Comparison of ENCODE assay signal across 8 cellular contexts in the genomic region with DNA sequence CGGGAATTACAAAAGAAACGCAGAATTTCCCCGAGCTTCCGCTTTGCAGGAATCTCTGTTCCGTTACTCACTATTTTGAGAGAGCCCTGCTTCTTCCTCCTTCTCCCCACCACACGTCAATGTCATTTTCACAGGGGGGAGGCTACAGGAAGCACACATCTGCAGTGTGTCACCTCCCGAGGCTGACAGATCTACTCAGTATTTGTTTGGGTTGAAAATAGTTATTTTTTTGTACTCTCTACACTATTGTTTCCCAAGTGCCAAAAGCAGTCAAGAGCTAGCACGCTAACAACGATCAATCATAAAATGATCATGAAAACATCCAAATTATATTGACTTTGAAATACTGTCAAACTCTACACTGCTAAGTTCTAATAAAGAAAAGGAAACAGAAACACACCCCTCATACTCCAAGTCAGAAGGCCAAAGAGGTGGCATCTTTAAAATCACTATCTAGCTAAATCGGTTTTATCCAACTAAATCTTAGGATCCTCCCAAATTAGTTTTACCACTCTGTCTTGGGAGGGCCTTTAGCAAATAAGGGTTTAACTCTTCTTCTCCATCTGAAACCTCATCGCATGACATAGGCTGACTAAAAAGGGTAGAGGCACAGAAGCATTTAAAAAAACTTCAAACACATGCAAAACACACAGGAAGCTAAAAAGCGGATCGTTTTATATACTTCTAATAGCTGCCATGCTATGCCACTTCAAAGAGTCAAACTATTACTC. TPM values are rescaled to one million over a fixed set of nuclear protein-coding genes. Genes with fewer than 3 reads are reported as not detected.
A peak's percentile ranks its signal among the peaks of the same experiment; 100 is the strongest.
DNase-seq lines count a peak whose midpoint lies in the region; ATAC-seq and TF ChIP-seq lines count a peak whose summit lies in the region.

No MANE protein-coding gene starts in this region.

- peaks cover 2% of the 10 kb centered on the region for H3K36me3 Mint-ChIP-seq in progenitor cell of endocrine pancreas (ENCODE audit: insufficient read depth)

- H3K4me1 ChIP-seq in BLaER1 treated with 17β-estradiol and CSF1 and Interleukin-3, amounts not matched to agents 10 nM and 100 nM = peaks cover 55 to 71% (median 66%) of the 10 kb centered on the region in 10 experiments
- H3K4me1 ChIP-seq in HUES64 (ENCODE audit: insufficient read depth, low read length) (peaks cover 29% of the 10 kb centered on the region), right atrium auricular region (peaks cover 0 to 65% of the 10 kb centered on the region in 2 donors)

- no peak for TF ChIP-seq CTCF in right atrium auricular region (IDR thresholded peaks at IDR 0.05)
- no peak for TF ChIP-seq CTCF in progenitor cell of endocrine pancreas (IDR thresholded peaks at IDR 0.05; ENCODE audit: unreplicated experiment)

- DNase-seq in activated CD8-positive, alpha-beta memory T cell treated with anti-CD3 and anti-CD28 coated beads for 24 hours = peak; percentile 68
- peak; percentile 62 for DNase-seq in right atrium auricular region (ENCODE audit: low spot score)
- peak; percentile 24 for DNase-seq in stimulated activated CD8-positive, alpha-beta memory T cell treated with anti-CD3 and anti-CD28 coated beads, Interleukin-15, amount 100 ng/mL, for 48 hours (ENCODE audit: low read depth in 2 of 2)
- DNase-seq in progenitor cell of endocrine pancreas (ENCODE audit: low spot score, unreplicated experiment) = no peak
- no peak for DNase-seq in RKO (ENCODE audit: low spot score)

- H3K27ac Mint-ChIP-seq in progenitor cell of endocrine pancreas = no peak overlapping the region

- peaks cover 0 to 13% (median 0%) of the 10 kb centered on the region in 11 experiments; a peak in 2 of 22 replicates for H4K20me1 ChIP-seq in BLaER1 treated with 17β-estradiol and CSF1 and Interleukin-3, amounts not matched to agents 10 nM and 100 nM

- peaks cover 46% of the 10 kb centered on the region for H3K27me3 Mint-ChIP-seq in progenitor cell of endocrine pancreas

- no peaks in the 10 kb centered on the region for H3K9me3 Mint-ChIP-seq in progenitor cell of endocrine pancreas (ENCODE audit: low read depth)

- H3K36me3 ChIP-seq in BLaER1 treated with 17β-estradiol and CSF1 and Interleukin-3, amounts not matched to agents 10 nM and 100 nM = peaks cover 0 to 21% (median 9%) of the 10 kb centered on the region in 11 experiments; a peak in 7 of 22 replicates
- H3K36me3 ChIP-seq in HUES64 (ENCODE audit: insufficient read depth, low read length) (no peaks in the 10 kb centered on the region), right atrium auricular region (no peaks in the 10 kb centered on the region)

- peak; percentile 89 for ATAC-seq in GM21360 (IDR thresholded peaks at IDR 0.05; ENCODE audit: unreplicated experiment)

- H3K27ac ChIP-seq in BLaER1 treated with 17β-estradiol and CSF1 and Interleukin-3, amounts not matched to agents 10 nM and 100 nM = peak overlapping the region; percentile 58 to 92 (median 76)
- peak overlapping the region; percentile 24; the same call in 1 of the 2 replicates for H3K27ac ChIP-seq in HUES64 (ENCODE audit: low read depth, low read length)
- no peak overlapping the region for H3K27ac ChIP-seq in right atrium auricular region

- H3K4me1 Mint-ChIP-seq in progenitor cell of endocrine pancreas (ENCODE audit: low read depth) = peaks cover 7% of the 10 kb centered on the region

- no peaks in the 10 kb centered on the region for H3K27me3 ChIP-seq in BLaER1 treated with 17β-estradiol and CSF1 and Interleukin-3, amounts not matched to agents 10 nM and 100 nM
- H3K27me3 ChIP-seq in HUES64 (ENCODE audit: insufficient read depth, low read length) (no peaks in the 10 kb centered on the region), right atrium auricular region (no peaks in the 10 kb centered on the region)

- 62% methylated on average over 13 of the region's 13 CpGs for WGBS in HUES64

- H3K9ac ChIP-seq in BLaER1 treated with 17β-estradiol and CSF1 and Interleukin-3, amounts not matched to agents 10 nM and 100 nM = peak overlapping the region; percentile 48 to 79 (median 69); a peak in 21 of 22 replicates
- no peak overlapping the region for H3K9ac ChIP-seq in HUES64 (ENCODE audit: low read depth, low read length)

- peak overlapping the region; percentile 80 to 98 (median 92) for H3K4me2 ChIP-seq in BLaER1 treated with 17β-estradiol and CSF1 and Interleukin-3, amounts not matched to agents 10 nM and 100 nM

- H3K4me3 Mint-ChIP-seq in progenitor cell of endocrine pancreas (ENCODE audit: low read depth) = no peak overlapping the region

- H3K9me3 ChIP-seq in BLaER1 treated with 17β-estradiol and CSF1 and Interleukin-3, amounts not matched to agents 10 nM and 100 nM (replicated peaks in 1 of 11) = peaks cover 0 to 35% (median 17%) of the 10 kb centered on the region in 11 experiments; a peak in 15 of 22 replicates
- H3K9me3 ChIP-seq in HUES64 (ENCODE audit: insufficient read depth, low read depth, low read length) = no peaks in the 10 kb centered on the region
- H3K9me3 ChIP-seq in right atrium auricular region = no peaks in the 10 kb centered on the region

- peak overlapping the region; percentile 31 to 58 (median 47); a peak in 17 of 20 replicates for H3K4me3 ChIP-seq in BLaER1 treated with 17β-estradiol and CSF1 and Interleukin-3, amounts not matched to agents 10 nM and 100 nM
- no peak overlapping the region for H3K4me3 ChIP-seq in HUES64 (ENCODE audit: low read length)
- no peak overlapping the region for H3K4me3 ChIP-seq in right atrium auricular region

RNA-seq across cellular contexts. Expression of a gene that starts 51.8 kb away (rescaled TPM):
- polyA plus RNA-seq in HUES64 (2013, experiment 1 of 2) = 47.5 TPM
- polyA plus RNA-seq in HUES64 (2013, experiment 2 of 2) = 48.8 TPM
- total RNA-seq in right atrium auricular region (10 to 100 TPM; 80.1 to 90.3 TPM), progenitor cell of endocrine pancreas (25.8 and 34.9 TPM in 2 replicates)

Comparison
In these comparisons a context has a peak if more than half of its experiments do, and no peak if none do; other contexts are left out.
1. H3K27ac ChIP-seq: peak in BLaER1 treated with 17β-estradiol and CSF1 and Interleukin-3, amounts not matched to agents 10 nM and 100 nM (11 of 11) and HUES64 (single experiment); none in right atrium auricular region (0 of 2).
2. H3K4me3 ChIP-seq: peak in BLaER1 treated with 17β-estradiol and CSF1 and Interleukin-3, amounts not matched to agents 10 nM and 100 nM (10 of 10); none in HUES64 (single experiment) and right atrium auricular region (0 of 2).
3. DNase-seq: peak in activated CD8-positive, alpha-beta memory T cell treated with anti-CD3 and anti-CD28 coated beads for 24 hours (single experiment), right atrium auricular region (single experiment) and stimulated activated CD8-positive, alpha-beta memory T cell treated with anti-CD3 and anti-CD28 coated beads, Interleukin-15, amount 100 ng/mL, for 48 hours (2 of 2); none in progenitor cell of endocrine pancreas (single experiment) and RKO (single experiment).